In the genomic region with DNA sequence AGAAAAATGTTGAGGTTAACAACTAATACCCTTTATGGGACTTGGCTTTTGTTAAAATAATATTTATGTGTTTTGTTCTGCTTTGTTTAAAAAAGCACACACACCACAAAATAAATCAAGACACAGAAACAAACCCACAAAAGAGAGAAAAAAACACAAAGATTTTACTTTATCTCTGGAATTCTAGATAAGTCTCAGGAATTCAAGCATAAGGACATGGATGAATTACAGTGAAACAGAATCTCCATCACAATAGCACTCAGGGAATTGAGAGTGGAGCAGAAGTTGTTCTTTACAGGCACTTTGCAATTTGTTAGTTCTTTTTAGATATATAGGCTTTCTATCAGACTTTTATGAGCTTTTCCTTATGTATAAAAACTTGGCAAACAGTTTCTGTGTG, we compare ENCODE assay signal across 19 cellular contexts.
"Had no signal": no experiment of that assay in that cellular context is flagged by ENCODE, and none has a peak within 500 bp of the region (broad histone marks: within the 10 kb centered on the region; RNA-seq: fewer than 3 reads in every experiment).

No MANE protein-coding gene starts in this region.

- H3K27ac Mint-ChIP-seq: activated naive CD4-positive, alpha-beta T cell treated with anti-CD3 and anti-CD28 coated beads for 36 hours; activated T-helper 17 cell treated with anti-CD3 and anti-CD28 coated beads, Interleukin-2, amount 50 U/mL, for 72 hours; stimulated activated naive CD8-positive, alpha-beta T cell treated with anti-CD3 and anti-CD28 coated beads, Interleukin-15, Interleukin-2, amounts not matched to agents 100 ng/mL and 50 ng/mL, for 24 hours; T-helper 1 cell treated with Interleukin-12 subunit alpha and Interleukin-12 subunit beta and Interleukin-4 antibody, amounts not matched to agents 30 μg/mL and 1 μg/mL, for 36 hours had no signal

- FAIRE-seq: islet of Langerhans, TTC549 had no signal

- H3K27me3 ChIP-seq: adrenal gland, breast epithelium, left lung, testis had no signal

- H2AFZ ChIP-seq: parathyroid adenoma had no signal

- ATAC-seq: activated T-helper 17 cell treated with anti-CD3 and anti-CD28 coated beads, Interleukin-2, amount 50 U/mL, for 72 hours; left lung had no signal

- H3K9ac ChIP-seq: parathyroid adenoma had no signal

- H3K27me3 Mint-ChIP-seq: activated T-helper 17 cell treated with anti-CD3 and anti-CD28 coated beads, Interleukin-2, amount 50 U/mL, for 72 hours; stimulated activated naive CD8-positive, alpha-beta T cell treated with anti-CD3 and anti-CD28 coated beads, Interleukin-15, Interleukin-2, amounts not matched to agents 100 ng/mL and 50 ng/mL, for 24 hours had no signal

- H3K4me1 ChIP-seq: adrenal gland, breast epithelium, left lung, testis had no signal

- H3K9me3 ChIP-seq: adrenal gland, breast epithelium, testis had no signal

- H3K36me3 ChIP-seq: adrenal gland, breast epithelium, left lung had no signal

- H3K4me3 ChIP-seq: adrenal gland, breast epithelium, left lung, testis had no signal

- H3K9me3 Mint-ChIP-seq: T-helper 1 cell treated with Interleukin-12 subunit alpha and Interleukin-12 subunit beta and Interleukin-4 antibody, amounts not matched to agents 30 μg/mL and 1 μg/mL, for 36 hours had no signal

- H3K27ac ChIP-seq: adrenal gland, breast epithelium, left lung, parathyroid adenoma, testis had no signal

- H3K4me3 Mint-ChIP-seq: activated naive CD4-positive, alpha-beta T cell treated with anti-CD3 and anti-CD28 coated beads for 36 hours; activated T-helper 17 cell treated with anti-CD3 and anti-CD28 coated beads, Interleukin-2, amount 50 U/mL, for 72 hours; stimulated activated naive CD8-positive, alpha-beta T cell treated with anti-CD3 and anti-CD28 coated beads, Interleukin-15, Interleukin-2, amounts not matched to agents 100 ng/mL and 50 ng/mL, for 24 hours; T-helper 1 cell treated with Interleukin-12 subunit alpha and Interleukin-12 subunit beta and Interleukin-4 antibody, amounts not matched to agents 30 μg/mL and 1 μg/mL, for 36 hours had no signal

- H3K4me1 Mint-ChIP-seq: activated T-helper 17 cell treated with anti-CD3 and anti-CD28 coated beads, Interleukin-2, amount 50 U/mL, for 72 hours had no signal

- H3K79me2 ChIP-seq: parathyroid adenoma had no signal

- DNase-seq: activated CD4-positive, alpha-beta T cell treated with anti-CD3 and anti-CD28 coated beads, Interleukin-2, amount 50 U/mL, for 1 hour; activated CD4-positive, CD25-positive, alpha-beta regulatory T cell; activated naive CD4-positive, alpha-beta T cell treated with anti-CD3 and anti-CD28 coated beads for 36 hours; activated T-cell treated with anti-CD3 and anti-CD28 coated beads for 4 hours; adrenal gland; dermis blood vessel endothelial cell; hypothalamus; left lung; retina; stimulated activated CD4-positive, alpha-beta T cell treated with anti-CD3 and anti-CD28 coated beads, Interleukin-15, amount 100 ng/mL, for 24 hours; stimulated activated CD4-positive, alpha-beta T cell treated with anti-CD3 and anti-CD28 coated beads, Interleukin-4, amount 100 ng/mL, for 24 hours; testis had no signal
